ENCODE assay signal across 27 cellular contexts in the genomic region with DNA sequence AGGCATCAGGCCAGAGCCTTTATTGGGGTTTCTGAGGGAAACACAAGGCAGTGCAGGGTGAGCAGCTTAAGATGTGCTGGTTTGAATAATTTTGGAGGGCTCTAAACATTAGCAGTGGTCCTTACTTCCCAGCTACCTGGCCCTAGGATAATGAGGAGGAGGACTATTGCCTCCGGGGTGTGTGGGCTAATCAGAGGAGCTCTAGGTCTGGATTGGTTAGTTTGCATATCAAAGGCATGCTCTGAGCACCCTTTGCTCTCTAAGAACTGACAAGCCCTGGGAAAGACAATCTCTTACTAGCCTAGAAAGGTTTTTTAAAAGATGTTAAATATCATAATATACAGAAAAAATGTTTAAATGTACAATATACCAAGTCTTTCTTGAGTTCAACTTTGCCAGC. TPM values are rescaled to one million over a fixed set of nuclear protein-coding genes. Genes with fewer than 3 reads are reported as not detected.
"Had no signal": no experiment of that assay in that cellular context is flagged by ENCODE, and none has a peak within 500 bp of the region (broad histone marks: within the 10 kb centered on the region; RNA-seq: fewer than 3 reads in every experiment).

No MANE protein-coding gene starts in this region.

- ATAC-seq: activated CD8-positive, alpha-beta memory T cell treated with anti-CD3 and anti-CD28 coated beads, Interleukin-2, amount 10 ng/mL, durations not matched to agents 7 days and 5 days; PC-3; T-helper 17 cell had no signal

- H3K36me3 ChIP-seq: brain microvascular endothelial cell, cardiac muscle cell had no signal

- H3K4me1 Mint-ChIP-seq: activated B cell treated with CpG ODN at 0.5 μM for 24 hours; activated CD4-positive, alpha-beta T cell treated with anti-CD3 and anti-CD28 coated beads, Interleukin-2, amount 10 ng/mL, durations not matched to agents 24 days and 14 days; activated CD8-positive, alpha-beta memory T cell treated with anti-CD3 and anti-CD28 coated beads, Interleukin-2, amount 10 ng/mL, durations not matched to agents 7 days and 5 days; activated naive CD4-positive, alpha-beta T cell treated with anti-CD3 and anti-CD28 coated beads, Interleukin-2, amount 50 U/mL, for 24 hours; T-helper 17 cell had no signal

- H3K36me3 Mint-ChIP-seq: activated CD8-positive, alpha-beta memory T cell treated with anti-CD3 and anti-CD28 coated beads, Interleukin-2, amount 10 ng/mL, durations not matched to agents 7 days and 5 days; activated naive CD4-positive, alpha-beta T cell treated with anti-CD3 and anti-CD28 coated beads, Interleukin-2, amount 50 U/mL, for 24 hours had no signal

- DNase-seq: activated B cell treated with CpG ODN at 0.5 μM for 24 hours; activated CD4-positive, alpha-beta T cell treated with anti-CD3 and anti-CD28 coated beads for 1 hour; activated CD4-positive, alpha-beta T cell treated with anti-CD3 and anti-CD28 coated beads, Interleukin-2, amount 10 ng/mL, durations not matched to agents 24 days and 14 days; activated CD4-positive, alpha-beta T cell treated with anti-CD3 and anti-CD28 coated beads, Interleukin-2, amount 50 U/mL, for 48 hours; activated CD8-positive, alpha-beta memory T cell treated with anti-CD3 and anti-CD28 coated beads, Interleukin-2, amount 10 ng/mL, durations not matched to agents 7 days and 5 days; activated effector memory CD4-positive, alpha-beta T cell treated with Interleukin-2 at 50 U/mL for 16 hours; activated naive CD4-positive, alpha-beta T cell; activated T-cell treated with anti-CD3 and anti-CD28 coated beads, Interleukin-2, amount 50 U/mL, for 24 hours; amygdala; brain microvascular endothelial cell; MM.1S; NCI-H1105; NCI-H1436; NCI-H1694 treated with DMSO at 0.1 percent for 48 hours; NCI-H2029 treated with DMSO at 0.1 percent for 48 hours; NCI-H345; NCI-H510A; NCI-H526 treated with DMSO at 0.1 percent for 48 hours; NCI-H82; NK-92 treated with Interleukin-12 subunit alpha and Interleukin-12 subunit beta, amount 100 ng/mL, for 24 hours; PC-3; SHP77; T-helper 17 cell; T-helper 9 cell had no signal

- H3K27me3 Mint-ChIP-seq: activated naive CD4-positive, alpha-beta T cell treated with anti-CD3 and anti-CD28 coated beads, Interleukin-2, amount 50 U/mL, for 24 hours had no signal

- H3K4me3 ChIP-seq: cardiac muscle cell had no signal

- H3K27me3 ChIP-seq: brain microvascular endothelial cell, cardiac muscle cell had no signal

- H3K27ac ChIP-seq: brain microvascular endothelial cell, cardiac muscle cell had no signal

- H3K4me3 Mint-ChIP-seq: activated B cell treated with CpG ODN at 0.5 μM for 24 hours; activated CD4-positive, alpha-beta T cell treated with anti-CD3 and anti-CD28 coated beads, Interleukin-2, amount 10 ng/mL, durations not matched to agents 24 days and 14 days; activated CD8-positive, alpha-beta memory T cell treated with anti-CD3 and anti-CD28 coated beads, Interleukin-2, amount 10 ng/mL, durations not matched to agents 7 days and 5 days; activated naive CD4-positive, alpha-beta T cell treated with anti-CD3 and anti-CD28 coated beads, Interleukin-2, amount 50 U/mL, for 24 hours; activated T-cell treated with anti-CD3 and anti-CD28 coated beads, Interleukin-2, amount 50 U/mL, for 24 hours; activated T-helper 1 cell treated with anti-CD3 and anti-CD28 coated beads, Interleukin-12 subunit alpha, Interleukin-12 subunit beta, Interleukin-2, Interleukin-4 antibody, amounts not matched to agents 30 ng/mL and 10 ng/mL and 1 ng/mL, durations not matched to agents 14 hours and 24 hours and 36 hours; T-helper 17 cell had no signal

- H3K27ac Mint-ChIP-seq: activated B cell treated with CpG ODN at 0.5 μM for 24 hours; activated CD4-positive, alpha-beta T cell treated with anti-CD3 and anti-CD28 coated beads, Interleukin-2, amount 10 ng/mL, durations not matched to agents 24 days and 14 days; activated CD8-positive, alpha-beta memory T cell treated with anti-CD3 and anti-CD28 coated beads, Interleukin-2, amount 10 ng/mL, durations not matched to agents 7 days and 5 days; activated naive CD4-positive, alpha-beta T cell treated with anti-CD3 and anti-CD28 coated beads, Interleukin-2, amount 50 U/mL, for 24 hours; activated T-cell treated with anti-CD3 and anti-CD28 coated beads, Interleukin-2, amount 50 U/mL, for 24 hours; activated T-helper 1 cell treated with anti-CD3 and anti-CD28 coated beads, Interleukin-12 subunit alpha, Interleukin-12 subunit beta, Interleukin-2, Interleukin-4 antibody, amounts not matched to agents 30 ng/mL and 10 ng/mL and 1 ng/mL, durations not matched to agents 14 hours and 24 hours and 36 hours; T-helper 17 cell had no signal

- H3K9me3 Mint-ChIP-seq: activated B cell treated with CpG ODN at 0.5 μM for 24 hours; activated CD4-positive, alpha-beta T cell treated with anti-CD3 and anti-CD28 coated beads, Interleukin-2, amount 10 ng/mL, durations not matched to agents 24 days and 14 days; activated naive CD4-positive, alpha-beta T cell treated with anti-CD3 and anti-CD28 coated beads, Interleukin-2, amount 50 U/mL, for 24 hours; activated T-cell treated with anti-CD3 and anti-CD28 coated beads, Interleukin-2, amount 50 U/mL, for 24 hours; activated T-helper 1 cell treated with anti-CD3 and anti-CD28 coated beads, Interleukin-12 subunit alpha, Interleukin-12 subunit beta, Interleukin-2, Interleukin-4 antibody, amounts not matched to agents 30 ng/mL and 10 ng/mL and 1 ng/mL, durations not matched to agents 14 hours and 24 hours and 36 hours had no signal

RNA-seq across cellular contexts. Expression of a gene that starts 58.4 kb away (rescaled TPM):
- total RNA-seq: activated B cell treated with CpG ODN at 0.5 μM for 24 hours; activated CD4-positive, alpha-beta T cell treated with anti-CD3 and anti-CD28 coated beads, Interleukin-2, amount 10 ng/mL, durations not matched to agents 24 days and 14 days; activated CD8-positive, alpha-beta memory T cell treated with anti-CD3 and anti-CD28 coated beads, Interleukin-2, amount 10 ng/mL, durations not matched to agents 7 days and 5 days; activated T-helper 1 cell treated with anti-CD3 and anti-CD28 coated beads, Interleukin-12 subunit alpha, Interleukin-12 subunit beta, Interleukin-2, Interleukin-4 antibody, amounts not matched to agents 30 ng/mL and 10 ng/mL and 1 ng/mL, durations not matched to agents 14 hours and 24 hours and 36 hours; cardiac muscle cell; PC-3; T-helper 17 cell had no signal
- polyA plus RNA-seq: cardiac muscle cell had no signal
